In the genomic region with DNA sequence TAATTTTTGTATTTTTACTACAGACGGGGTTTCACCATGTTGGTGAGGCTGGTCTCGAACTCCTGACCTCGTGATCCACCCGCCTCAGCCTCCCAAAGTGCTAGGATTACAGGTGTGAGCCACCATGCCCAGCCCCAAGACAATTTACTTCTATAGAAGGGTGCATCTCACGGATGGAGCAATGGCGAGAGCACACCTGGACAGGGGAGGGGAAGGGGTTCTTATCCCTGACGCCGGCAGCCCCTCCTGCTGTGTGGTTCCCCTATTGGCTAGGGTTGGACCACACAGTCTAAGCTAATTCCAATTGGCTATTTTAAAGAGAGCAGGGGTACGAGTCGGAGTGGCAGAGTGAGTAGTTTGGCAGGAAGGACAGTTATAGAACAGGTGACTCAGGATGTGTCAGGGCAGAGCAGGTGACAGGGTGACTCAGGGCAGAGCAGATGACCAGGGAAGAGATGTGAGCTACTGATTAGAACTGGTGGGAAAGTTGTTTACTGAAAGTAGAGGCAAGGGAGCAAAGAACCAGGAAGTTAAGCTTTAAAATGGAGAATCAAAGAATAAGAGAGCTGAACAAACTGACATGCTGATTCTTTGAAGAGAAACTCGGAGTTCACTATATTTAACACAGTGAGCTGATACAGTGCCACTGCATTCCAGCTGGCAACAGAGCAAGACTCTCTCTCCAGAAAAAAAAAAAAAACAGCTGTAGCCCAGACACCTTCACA, we compare ENCODE assay signal across 9 cellular contexts. TPM values are rescaled to one million over a fixed set of nuclear protein-coding genes. Genes with fewer than 3 reads are reported as not detected.
DNase-seq lines count a peak whose midpoint lies in the region; ATAC-seq and TF ChIP-seq lines count a peak whose summit lies in the region.
"Had no signal": no experiment of that assay in that cellular context is flagged by ENCODE, and none has a peak within 500 bp of the region (broad histone marks: within the 10 kb centered on the region; RNA-seq: fewer than 3 reads in every experiment).

No MANE protein-coding gene starts in this region.

- no peaks in the 10 kb centered on the region for H3K9me3 ChIP-seq in DOHH2 (ENCODE audit: control insufficient read depth, insufficient read depth, low read length)
- H3K9me3 ChIP-seq in CD4-positive, alpha-beta T cell (ENCODE audit: control insufficient read depth, low read length) = no peaks in the 10 kb centered on the region

- H3K27me3 Mint-ChIP-seq in dendritic cell treated with granulocyte-macrophage colony-stimulating factor and Interleukin-4, amounts not matched to agents 40 ng/mL and 50 ng/mL, for 4 days = peaks cover 58% of the 10 kb centered on the region
- H3K27me3 Mint-ChIP-seq in naive B cell = peaks cover 15 to 51% (median 29%) of the 10 kb centered on the region in 3 donors
- peaks cover 44% of the 10 kb centered on the region for H3K27me3 Mint-ChIP-seq in CD4-positive, alpha-beta T cell
- peaks cover 6 to 41% (median 25%) of the 10 kb centered on the region in 5 donors for H3K27me3 Mint-ChIP-seq in naive thymus-derived CD8-positive, alpha-beta T cell

- CTCF ChIA-PET in CD4-positive, alpha-beta T cell (lab: Charles Lee) = interaction anchor here (0.6 kb wide), 1 partner anchor 880 kb away, joined by 4 read pairs; no protein-coding TSS in a partner anchor

- peaks cover 28% of the 10 kb centered on the region for H3K4me1 ChIP-seq in DOHH2 (ENCODE audit: control insufficient read depth, low read length)

- H3K4me3 ChIP-seq in DOHH2 (ENCODE audit: low read length) = no peak overlapping the region

- ATAC-seq in naive B cell (ENCODE audit: low read depth in 2 of 2) = peak in 1 of 2 donors; percentile 14
- ATAC-seq in CD4-positive, alpha-beta T cell (ENCODE audit: poor library complexity) = no peak
- no peak for ATAC-seq in naive thymus-derived CD8-positive, alpha-beta T cell

- H3K79me2 ChIP-seq in DOHH2 (ENCODE audit: control insufficient read depth, low read length) = no peaks in the 10 kb centered on the region

- intact Hi-C loops in dendritic cell treated with granulocyte-macrophage colony-stimulating factor and Interleukin-4, amounts not matched to agents 40 ng/mL and 50 ng/mL, for 4 days (cut with micrococcal nuclease) = no loop called here
- intact Hi-C loops in CD4-positive, alpha-beta T cell (cut with DNase I, micrococcal nuclease) = no loop called here

- no peaks in the 10 kb centered on the region for H3K9me3 Mint-ChIP-seq in dendritic cell treated with granulocyte-macrophage colony-stimulating factor and Interleukin-4, amounts not matched to agents 40 ng/mL and 50 ng/mL, for 4 days
- no peaks in the 10 kb centered on the region for H3K9me3 Mint-ChIP-seq in naive B cell
- H3K9me3 Mint-ChIP-seq in CD4-positive, alpha-beta T cell = no peaks in the 10 kb centered on the region
- no peaks in the 10 kb centered on the region for H3K9me3 Mint-ChIP-seq in naive thymus-derived CD8-positive, alpha-beta T cell

- H3K27me3 ChIP-seq in DOHH2 (ENCODE audit: control insufficient read depth, low read length) = peaks cover 9% of the 10 kb centered on the region; the same call in 1 of the 2 replicates
- H3K27me3 ChIP-seq in CD4-positive, alpha-beta T cell (ENCODE audit: control insufficient read depth, insufficient read depth, low read length) = peaks cover 3% of the 10 kb centered on the region

- TF ChIP-seq CTCF in DOHH2 (IDR thresholded peaks at IDR 0.05; ENCODE audit: low read depth, low read length, poor library complexity, severe bottlenecking) = no peak
- no peak for TF ChIP-seq CTCF in CD4-positive, alpha-beta T cell (IDR thresholded peaks at IDR 0.05)

- POLR2A ChIA-PET in CD4-positive, alpha-beta T cell (lab: Charles Lee) = interaction anchor here (1.3 kb wide), 1 partner anchor 13 kb away, joined by 3 read pairs; the partner anchor contains the start of gene UBE2I
- POLR2A ChIA-PET in naive thymus-derived CD8-positive, alpha-beta T cell (lab: Charles Lee) = interaction anchor here (1.5 kb wide), 1 partner anchor 8 kb away, joined by 3 read pairs; no protein-coding TSS in a partner anchor

- H3K4me3 Mint-ChIP-seq in dendritic cell treated with granulocyte-macrophage colony-stimulating factor and Interleukin-4, amounts not matched to agents 40 ng/mL and 50 ng/mL, for 4 days = no peak overlapping the region
- peak overlapping the region in 2 of 8 donors; percentile 4 to 59 for H3K4me3 Mint-ChIP-seq in naive B cell
- no peak overlapping the region for H3K4me3 Mint-ChIP-seq in CD4-positive, alpha-beta T cell
- peak overlapping the region in 1 of 10 donors; percentile 20 for H3K4me3 Mint-ChIP-seq in naive thymus-derived CD8-positive, alpha-beta T cell

- peaks cover 14% of the 10 kb centered on the region for H3K4me1 Mint-ChIP-seq in dendritic cell treated with granulocyte-macrophage colony-stimulating factor and Interleukin-4, amounts not matched to agents 40 ng/mL and 50 ng/mL, for 4 days (ENCODE audit: low read depth)
- peaks cover 11 to 34% (median 13%) of the 10 kb centered on the region in 3 donors for H3K4me1 Mint-ChIP-seq in naive B cell
- H3K4me1 Mint-ChIP-seq in CD4-positive, alpha-beta T cell (ENCODE audit: low read depth) = peaks cover 5% of the 10 kb centered on the region
- H3K4me1 Mint-ChIP-seq in naive thymus-derived CD8-positive, alpha-beta T cell = peaks cover 3 to 13% (median 9%) of the 10 kb centered on the region in 4 donors

- peak; percentile 59 for DNase-seq in NCI-H146 (lab: John Stamatoyannopoulos, UW)
- no peak for DNase-seq in naive B cell
- no peak for DNase-seq in GM19240 (ENCODE audit: insufficient read length, low spot score)
- no peak for DNase-seq in SK-N-DZ (ENCODE audit: low spot score)
- no peak for DNase-seq in CD4-positive, alpha-beta T cell
- no peak for DNase-seq in naive thymus-derived CD8-positive, alpha-beta T cell
- DNase-seq: NCI-H2171 had no signal

- peak overlapping the region; percentile 49 for H3K4me2 ChIP-seq in DOHH2 (ENCODE audit: low read length)

- no peak overlapping the region for H3K27ac ChIP-seq in DOHH2 (ENCODE audit: low read depth, low read length)
- H3K27ac ChIP-seq in CD4-positive, alpha-beta T cell (ENCODE audit: low read depth, low read length) = no peak overlapping the region

- H4K20me1 ChIP-seq in DOHH2 (ENCODE audit: control insufficient read depth, insufficient read depth, low read depth, low read length) = no peaks in the 10 kb centered on the region

- H3K27ac Mint-ChIP-seq in dendritic cell treated with granulocyte-macrophage colony-stimulating factor and Interleukin-4, amounts not matched to agents 40 ng/mL and 50 ng/mL, for 4 days = peak overlapping the region; percentile 14
- peak overlapping the region in 4 of 6 donors; percentile 8 to 42 (median 38) for H3K27ac Mint-ChIP-seq in naive B cell
- no peak overlapping the region for H3K27ac Mint-ChIP-seq in CD4-positive, alpha-beta T cell
- H3K27ac Mint-ChIP-seq in naive thymus-derived CD8-positive, alpha-beta T cell = peak overlapping the region in 1 of 10 donors; percentile 68

- H3K36me3 Mint-ChIP-seq in dendritic cell treated with granulocyte-macrophage colony-stimulating factor and Interleukin-4, amounts not matched to agents 40 ng/mL and 50 ng/mL, for 4 days (ENCODE audit: low read depth) = no peaks in the 10 kb centered on the region
- no peaks in the 10 kb centered on the region for H3K36me3 Mint-ChIP-seq in naive B cell
- H3K36me3 Mint-ChIP-seq in CD4-positive, alpha-beta T cell (ENCODE audit: low read depth) = no peaks in the 10 kb centered on the region
- H3K36me3 Mint-ChIP-seq in naive thymus-derived CD8-positive, alpha-beta T cell = no peaks in the 10 kb centered on the region

- no peaks in the 10 kb centered on the region for H3K36me3 ChIP-seq in DOHH2 (ENCODE audit: control insufficient read depth, low read length)

- H3K9me2 ChIP-seq in DOHH2 (replicated peaks; ENCODE audit: control insufficient read depth, low read length) = no peaks in the 10 kb centered on the region

- no peaks in the 10 kb centered on the region; the same call in 1 of the 2 replicates for H3F3A ChIP-seq in DOHH2 (ENCODE audit: control insufficient read depth, insufficient read depth)

RNA-seq across cellular contexts. Expression of gene UBE2I, which starts 12.6 kb away (rescaled TPM):
- polyA plus RNA-seq in naive B cell (ENCODE audit: low read depth in 6 of 6) = 100 to 1,000 TPM in 5 of 6 donors, 10 to 100 TPM in 1; 99.5 to 121 (median 114) TPM
- 102 and 125 TPM in 2 replicates for polyA plus RNA-seq in SK-N-DZ (2014; cell fraction: cytosol; rRNA removed)
- 132 and 304 TPM in 2 replicates for polyA plus RNA-seq in SK-N-DZ (2014; cell fraction: nucleus; rRNA removed)
- total RNA-seq in CD4-positive, alpha-beta T cell = 100 to 1,000 TPM; 247 to 252 TPM
- total RNA-seq in naive thymus-derived CD8-positive, alpha-beta T cell = 100 to 1,000 TPM; 236 to 250 TPM
- 10 to 100 TPM; 87.5 to 89.6 (median 89.0) TPM for polyA plus RNA-seq in naive thymus-derived CD8-positive, alpha-beta T cell

RNA-seq across cellular contexts. Expression of gene BAIAP3, which starts 36.6 kb away (rescaled TPM):
- 1 to 10 TPM in 1 of 6 donors, under 1 TPM in 4, not detected in 1; 0.20 to 1.3 (median 0.67) TPM for polyA plus RNA-seq in naive B cell (ENCODE audit: low read depth in 6 of 6)
- 0.51 and 1.2 TPM in 2 replicates for polyA plus RNA-seq in SK-N-DZ (2014; cell fraction: cytosol; rRNA removed)
- 7.5 and 9.9 TPM in 2 replicates for polyA plus RNA-seq in SK-N-DZ (2014; cell fraction: nucleus; rRNA removed)
- 10 to 100 TPM; 19.6 to 21.5 TPM for total RNA-seq in CD4-positive, alpha-beta T cell
- total RNA-seq in naive thymus-derived CD8-positive, alpha-beta T cell = 1 to 10 TPM; 3.0 to 5.3 TPM
- polyA plus RNA-seq in naive thymus-derived CD8-positive, alpha-beta T cell = 1 to 10 TPM in 1 of 3 donors, under 1 TPM in 2; 0.06 to 1.5 (median 0.85) TPM

RNA-seq across cellular contexts. Expression of gene TPSD1, which starts 41.0 kb away (rescaled TPM):
- polyA plus RNA-seq in naive B cell (ENCODE audit: low read depth in 6 of 6) = not detected
- not detected in 2 replicates for polyA plus RNA-seq in SK-N-DZ (2014; cell fraction: cytosol; rRNA removed)
- polyA plus RNA-seq in SK-N-DZ (2014; cell fraction: nucleus; rRNA removed) = 0.47 TPM in 1 of 2 replicates, not detected in the other
- total RNA-seq in CD4-positive, alpha-beta T cell = not detected
- not detected for total RNA-seq in naive thymus-derived CD8-positive, alpha-beta T cell
- polyA plus RNA-seq in naive thymus-derived CD8-positive, alpha-beta T cell = not detected

RNA-seq across cellular contexts. Expression of gene TSR3, which starts 54.8 kb away (rescaled TPM):
- 100 to 1,000 TPM in 3 of 6 donors, 10 to 100 TPM in 3; 87.9 to 103 (median 99.1) TPM for polyA plus RNA-seq in naive B cell (ENCODE audit: low read depth in 6 of 6)
- polyA plus RNA-seq in SK-N-DZ (2014; cell fraction: cytosol; rRNA removed) = 104 and 120 TPM in 2 replicates
- 72.6 and 86.5 TPM in 2 replicates for polyA plus RNA-seq in SK-N-DZ (2014; cell fraction: nucleus; rRNA removed)
- 10 to 100 TPM; 19.9 to 21.4 TPM for total RNA-seq in CD4-positive, alpha-beta T cell
- total RNA-seq in naive thymus-derived CD8-positive, alpha-beta T cell = 10 to 100 TPM; 37.1 to 41.2 TPM
- 10 to 100 TPM; 88.8 to 99.4 (median 96.3) TPM for polyA plus RNA-seq in naive thymus-derived CD8-positive, alpha-beta T cell

RNA-seq across cellular contexts. Expression of gene GNPTG, which starts 54.9 kb away (rescaled TPM):
- polyA plus RNA-seq in naive B cell (ENCODE audit: low read depth in 6 of 6) = 10 to 100 TPM; 39.7 to 52.1 (median 44.6) TPM
- polyA plus RNA-seq in SK-N-DZ (2014; cell fraction: cytosol; rRNA removed) = 25.5 and 25.8 TPM in 2 replicates
- polyA plus RNA-seq in SK-N-DZ (2014; cell fraction: nucleus; rRNA removed) = 105 and 130 TPM in 2 replicates
- total RNA-seq in CD4-positive, alpha-beta T cell = 10 to 100 TPM; 27.6 to 32.0 TPM
- total RNA-seq in naive thymus-derived CD8-positive, alpha-beta T cell = 10 to 100 TPM; 56.9 to 65.2 TPM
- 10 to 100 TPM; 44.4 to 57.8 (median 56.6) TPM for polyA plus RNA-seq in naive thymus-derived CD8-positive, alpha-beta T cell
